ENCODE assay signal across 14 cellular contexts in the genomic region with DNA sequence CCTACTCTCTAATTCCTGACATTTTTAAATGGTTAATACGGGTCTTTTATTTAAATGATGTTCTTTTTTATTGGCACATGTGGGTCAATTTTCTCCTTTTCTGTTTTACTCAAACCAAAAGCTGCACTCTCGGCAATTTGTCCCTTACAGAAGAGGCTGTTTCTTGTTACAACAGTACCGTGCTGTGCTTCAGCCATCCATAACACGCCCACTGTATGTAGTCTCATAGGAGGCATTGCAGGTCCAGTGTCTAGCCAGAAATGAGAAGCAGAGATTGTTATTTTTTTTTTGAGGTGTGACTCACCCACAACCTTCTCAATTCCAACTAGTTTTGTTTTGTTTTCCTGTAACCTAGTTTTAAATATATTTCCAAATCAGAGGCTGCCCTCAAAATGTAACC.
DNase-seq lines count a peak whose midpoint lies in the region; ATAC-seq, FAIRE-seq and TF ChIP-seq lines count a peak whose summit lies in the region.
"Had no signal": no experiment of that assay in that cellular context is flagged by ENCODE, and none has a peak within 500 bp of the region (broad histone marks: within the 10 kb centered on the region; RNA-seq: fewer than 3 reads in every experiment).

No MANE protein-coding gene starts in this region.

- peak overlapping the region; percentile 41; the same call in 2 of the 3 replicates for H3K4me2 ChIP-seq in A549

- in situ Hi-C loops in G401 (cut with HindIII; ENCODE audit: low sequenced_read_pairs), result no loop called here

- no peak for TF ChIP-seq EP300 in A549 (IDR thresholded peaks at IDR 0.05)

- peak in 1 of 2 experiments; percentile 35; a peak in 2 of 6 replicates for ATAC-seq in A549
- ATAC-seq in HG03354 (IDR thresholded peaks at IDR 0.05; ENCODE audit: poor library complexity, severe bottlenecking, unreplicated experiment), result no peak

- CTCF ChIA-PET in A549 (lab: Yijun Ruan, JAX), result interaction anchor here (1.2 to 2.0 kb wide), 8 partner anchors 107 to 354 kb away, joined by 3 to 7 read pairs (median 4); a partner anchor contains a TSS

- WGBS in A549 (ENCODE audit: missing lambda C conversion rate), result 37% methylated on average over 4 of the region's 4 CpGs

- DNase-seq in A549 (ENCODE audit: low read depth in 1 of 2, low spot score in 1 of 2), result no peak
- no peak for DNase-seq in H54 (ENCODE audit: insufficient read length, low spot score)
- peak; percentile 67 for DNase-seq in astrocyte of the hippocampus (ENCODE audit: low read depth, low spot score)
- peak; percentile 51 for DNase-seq in kidney tubule cell (ENCODE audit: low spot score)
- DNase-seq in G401 (ENCODE audit: low spot score), result no peak
- no peak for DNase-seq in activated CD4-positive, alpha-beta T cell treated with anti-CD3 and anti-CD28 coated beads for 48 hours
- DNase-seq in mucosa of gallbladder (ENCODE audit: low spot score), result no peak
- DNase-seq: NCI-H1436; NCI-H524 treated with DMSO at 0.1 percent for 48 hours; stimulated activated CD4-positive, alpha-beta T cell treated with anti-CD3 and anti-CD28 coated beads, Interleukin-15, amount 100 ng/mL, for 24 hours; transverse colon had no signal

- H3K9me3 ChIP-seq in A549, result no peaks in the 10 kb centered on the region
- H3K9me3 ChIP-seq: HAP-1, transverse colon had no signal

- H3K4me3 ChIP-seq in A549, result no peak overlapping the region
- H3K4me3 ChIP-seq: HAP-1, transverse colon had no signal

- peak overlapping the region in 1 of 2 experiments; percentile 33; a peak in 1 of 6 replicates for H3K27ac ChIP-seq in A549
- H3K27ac ChIP-seq: dorsolateral prefrontal cortex, transverse colon had no signal

- FAIRE-seq in A549 (lab: Jason Lieb, UNC), result no peak
- FAIRE-seq in H54 (lab: Jason Lieb, UNC), result peak; percentile 96

- TF ChIP-seq POLR2A in A549 (IDR thresholded peaks at IDR 0.05; ENCODE audit: low read length), result no peak
- TF ChIP-seq POLR2A in H54 (IDR thresholded peaks at IDR 0.05; ENCODE audit: low read depth, low read length), result no peak

- no peak for TF ChIP-seq RAD21 in A549 (conservative IDR thresholded peaks at IDR 0.05 in 1 of 2, IDR thresholded peaks at IDR 0.05 in 1 of 2)

- POLR2A ChIA-PET in A549 (lab: Yijun Ruan, JAX), result no interaction called here

- H3K4me1 ChIP-seq in A549, result peaks cover 24% of the 10 kb centered on the region
- H3K4me1 ChIP-seq: transverse colon had no signal

- TF ChIP-seq CTCF in A549 (IDR thresholded peaks at IDR 0.05), result no peak

TF ChIP-seq in A549, 52 proteins besides CTCF, POLR2A, EP300 and RAD21:
- no peak for TF ChIP-seq ZC3H11A (IDR thresholded peaks at IDR 0.05)
- TF ChIP-seq TFCP2L1 (CRISPR knock-in tag; IDR thresholded peaks at IDR 0.05), result no peak
- TF ChIP-seq, protein P1, sequence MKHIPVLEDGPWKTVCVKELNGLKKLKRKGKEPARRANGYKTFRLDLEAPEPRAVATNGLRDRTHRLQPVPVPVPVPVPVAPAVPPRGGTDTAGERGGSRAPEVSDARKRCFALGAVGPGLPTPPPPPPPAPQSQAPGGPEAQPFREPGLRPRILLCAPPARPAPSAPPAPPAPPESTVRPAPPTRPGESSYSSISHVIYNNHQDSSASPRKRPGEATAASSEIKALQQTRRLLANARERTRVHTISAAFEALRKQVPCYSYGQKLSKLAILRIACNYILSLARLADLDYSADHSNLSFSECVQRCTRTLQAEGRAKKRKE (CRISPR knock-in tag; IDR thresholded peaks at IDR 0.05; ENCODE audit: low read depth), result no peak
- no peak for TF ChIP-seq ZFP36 (IDR thresholded peaks at IDR 0.05; ENCODE audit: borderline replicate concordance, partially characterized antibody)
- no peak for TF ChIP-seq JUN (IDR thresholded peaks at IDR 0.05)
- no peak for TF ChIP-seq HEYL (CRISPR knock-in tag; IDR thresholded peaks at IDR 0.05)
- TF ChIP-seq EHF (CRISPR knock-in tag; IDR thresholded peaks at IDR 0.05), result no peak
- no peak for TF ChIP-seq MYC (IDR thresholded peaks at IDR 0.05; ENCODE audit: borderline replicate concordance, low read length)
- no peak for TF ChIP-seq CBX2 (IDR thresholded peaks at IDR 0.05; ENCODE audit: borderline replicate concordance, low read depth)
- no peak for TF ChIP-seq SREBF2 (IDR thresholded peaks at IDR 0.05)
- no peak for TF ChIP-seq FOSL2 (IDR thresholded peaks at IDR 0.05)
- no peak for TF ChIP-seq FOSL2 (CRISPR knock-in tag; IDR thresholded peaks at IDR 0.05)
- TF ChIP-seq EHMT2 (IDR thresholded peaks at IDR 0.05; ENCODE audit: low read depth), result no peak
- TF ChIP-seq, protein P2, sequence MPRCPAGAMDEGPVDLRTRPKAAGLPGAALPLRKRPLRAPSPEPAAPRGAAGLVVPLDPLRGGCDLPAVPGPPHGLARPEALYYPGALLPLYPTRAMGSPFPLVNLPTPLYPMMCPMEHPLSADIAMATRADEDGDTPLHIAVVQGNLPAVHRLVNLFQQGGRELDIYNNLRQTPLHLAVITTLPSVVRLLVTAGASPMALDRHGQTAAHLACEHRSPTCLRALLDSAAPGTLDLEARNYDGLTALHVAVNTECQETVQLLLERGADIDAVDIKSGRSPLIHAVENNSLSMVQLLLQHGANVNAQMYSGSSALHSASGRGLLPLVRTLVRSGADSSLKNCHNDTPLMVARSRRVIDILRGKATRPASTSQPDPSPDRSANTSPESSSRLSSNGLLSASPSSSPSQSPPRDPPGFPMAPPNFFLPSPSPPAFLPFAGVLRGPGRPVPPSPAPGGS (IDR thresholded peaks at IDR 0.05), result no peak

Comparison
In these comparisons a context has a peak if more than half of its experiments do, and no peak if none do; other contexts are left out.
1. DNase-seq: peak in astrocyte of the hippocampus (single experiment) and kidney tubule cell (single experiment); none in A549 (0 of 2), H54 (single experiment), G401 (single experiment), activated CD4-positive, alpha-beta T cell treated with anti-CD3 and anti-CD28 coated beads for 48 hours (single experiment) and mucosa of gallbladder (single experiment).